ENCODE assay signal across 8 cellular contexts in the genomic region with DNA sequence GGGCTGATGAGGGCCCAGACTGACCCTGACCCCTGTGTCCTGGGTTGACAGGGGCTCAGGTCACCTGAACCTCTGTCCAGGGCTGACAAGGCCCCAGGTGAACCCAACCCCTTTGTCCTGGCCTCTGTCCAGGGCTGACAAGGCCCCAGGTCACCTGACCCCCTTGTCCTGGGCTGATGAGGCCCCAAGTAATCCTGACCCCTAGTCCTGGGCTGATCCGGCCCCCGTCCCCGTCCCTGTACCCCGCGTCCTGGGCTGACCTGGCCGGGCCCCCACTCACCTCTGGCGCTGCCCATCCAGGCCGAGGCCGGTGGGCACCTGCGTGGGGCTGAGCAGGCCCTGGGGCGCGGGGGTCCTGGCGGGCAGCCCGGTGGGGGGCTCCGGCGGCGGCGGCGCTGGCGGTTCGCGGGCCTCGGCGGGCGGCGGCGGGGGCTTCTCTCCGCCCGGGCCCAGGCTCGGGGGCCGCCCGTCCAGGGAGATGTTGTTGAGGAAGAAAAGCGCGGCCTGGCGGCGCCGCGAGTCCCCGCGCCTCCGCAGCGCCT. TPM values are rescaled to one million over a fixed set of nuclear protein-coding genes. Genes with fewer than 3 reads are reported as not detected.
DNase-seq lines count a peak whose midpoint lies in the region; ATAC-seq and TF ChIP-seq lines count a peak whose summit lies in the region.

No MANE protein-coding gene starts in this region.

- no peaks in the 10 kb centered on the region for H3K27me3 ChIP-seq in liver (ENCODE audit: control insufficient read depth in 4 of 4, insufficient read depth in 4 of 4, low read length in 3 of 4)

- H3K4me1 Mint-ChIP-seq in CD14-positive monocyte (peaks cover 34% of the 10 kb centered on the region), type B pancreatic cell (ENCODE audit: unreplicated experiment) (peaks cover 18% of the 10 kb centered on the region)
- peaks cover 20% of the 10 kb centered on the region for H3K4me1 Mint-ChIP-seq in activated naive CD8-positive, alpha-beta T cell treated with anti-CD3 and anti-CD28 coated beads for 36 hours

- H3K36me3 Mint-ChIP-seq in CD14-positive monocyte = peaks cover 4 to 11% of the 10 kb centered on the region in 2 donors
- H3K36me3 Mint-ChIP-seq in activated naive CD8-positive, alpha-beta T cell treated with anti-CD3 and anti-CD28 coated beads for 36 hours = no peaks in the 10 kb centered on the region
- no peaks in the 10 kb centered on the region for H3K36me3 Mint-ChIP-seq in type B pancreatic cell

- H3K9ac ChIP-seq in liver (ENCODE audit: low read depth in 1 of 2, low read length in 2 of 2) = no peak overlapping the region

- under 1% methylated on average over 42 of the region's 42 CpGs for WGBS in liver

- TF ChIP-seq RAD21 in liver (IDR thresholded peaks at IDR 0.05) = no peak

- peak overlapping the region in 4 of 7 donors; percentile 57 to 76 (median 68) for H3K27ac Mint-ChIP-seq in CD14-positive monocyte
- no peak overlapping the region for H3K27ac Mint-ChIP-seq in activated naive CD8-positive, alpha-beta T cell treated with anti-CD3 and anti-CD28 coated beads for 36 hours
- H3K27ac Mint-ChIP-seq in type B pancreatic cell = no peak overlapping the region

- H3K27me3 Mint-ChIP-seq in CD14-positive monocyte (ENCODE audit: low read depth in 3 of 3) (peaks cover 12 to 17% (median 13%) of the 10 kb centered on the region in 3 donors), type B pancreatic cell (no peaks in the 10 kb centered on the region)
- no peaks in the 10 kb centered on the region for H3K27me3 Mint-ChIP-seq in activated naive CD8-positive, alpha-beta T cell treated with anti-CD3 and anti-CD28 coated beads for 36 hours

- H3K9me3 Mint-ChIP-seq in CD14-positive monocyte = no peaks in the 10 kb centered on the region
- no peaks in the 10 kb centered on the region for H3K9me3 Mint-ChIP-seq in activated naive CD8-positive, alpha-beta T cell treated with anti-CD3 and anti-CD28 coated beads for 36 hours
- no peaks in the 10 kb centered on the region for H3K9me3 Mint-ChIP-seq in type B pancreatic cell

- peak overlapping the region; percentile 49 to 84 (median 69) for H3K4me3 ChIP-seq in liver (ENCODE audit: low read depth in 1 of 3, low read length in 3 of 3)

- H3K4me3 Mint-ChIP-seq in CD14-positive monocyte (peak overlapping the region; percentile 72 to 79), type B pancreatic cell (peak overlapping the region; percentile 85)
- peak overlapping the region; percentile 77 for H3K4me3 Mint-ChIP-seq in activated naive CD8-positive, alpha-beta T cell treated with anti-CD3 and anti-CD28 coated beads for 36 hours

- H3K9me3 ChIP-seq in liver (ENCODE audit: control insufficient read depth in 4 of 4, low read length in 3 of 4) = no peaks in the 10 kb centered on the region

- peak; percentile 10 for ATAC-seq in HG02588 (IDR thresholded peaks at IDR 0.05; ENCODE audit: unreplicated experiment)

- peaks cover 13 to 33% (median 20%) of the 10 kb centered on the region in 4 donors for H3K4me1 ChIP-seq in liver (ENCODE audit: control insufficient read depth in 4 of 4, insufficient read depth in 4 of 4, low read length in 3 of 4)

- intact Hi-C loops in CD14-positive monocyte (cut with micrococcal nuclease) = loop anchor here (2.0 to 10.0 kb wide), 5 partner anchors 20 to 391 kb away; a partner anchor contains a TSS

- no peak overlapping the region for H3K27ac ChIP-seq in liver (ENCODE audit: low read depth in 1 of 2, low read length in 2 of 2)

- DNase-seq in CD14-positive monocyte (ENCODE audit: low spot score) = no peak
- no peak for DNase-seq in activated naive CD8-positive, alpha-beta T cell treated with anti-CD3 and anti-CD28 coated beads for 36 hours
- DNase-seq in type B pancreatic cell (ENCODE audit: extremely low spot score, unreplicated experiment) = no peak
- DNase-seq in SIG-M5 (lab: John Stamatoyannopoulos, UW) = no peak
- no peak for DNase-seq in stimulated activated CD4-positive, alpha-beta T cell treated with anti-CD3 and anti-CD28 coated beads, Interleukin-12 subunit alpha, Interleukin-12 subunit beta, amount 100 ng/mL, for 4 hours
- no peak for DNase-seq in NCI-H226

- TF ChIP-seq CTCF in CD14-positive monocyte (IDR thresholded peaks at IDR 0.05) = no peak
- no peak for TF ChIP-seq CTCF in liver (IDR thresholded peaks at IDR 0.05; ENCODE audit: low read depth, low read length, missing input control)
- TF ChIP-seq CTCF in type B pancreatic cell (conservative IDR thresholded peaks at IDR 0.05) = no peak

- H3K36me3 ChIP-seq in liver (ENCODE audit: control insufficient read depth in 4 of 4, insufficient read depth in 3 of 4, low read depth in 1 of 4, low read length in 3 of 4) = no peaks in the 10 kb centered on the region

TF ChIP-seq in liver, 16 proteins besides CTCF, POLR2A, EP300 and RAD21:
- no peak for TF ChIP-seq YY1 (IDR thresholded peaks at IDR 0.05)
- TF ChIP-seq HNF4A (conservative IDR thresholded peaks at IDR 0.05) = peak in 1 of 2 donors; percentile 29
- peak in 1 of 2 donors; percentile 87 for TF ChIP-seq RXRA (IDR thresholded peaks at IDR 0.05)

RNA-seq across cellular contexts. Expression of a gene that starts 0.4 kb away (rescaled TPM):
- polyA plus RNA-seq in CD14-positive monocyte (under 1 TPM; 0.60 to 0.61 TPM), liver (1 to 10 TPM in 1 of 2 donors, under 1 TPM in 1; 0.92 to 2.0 TPM)
- 1 to 10 TPM; 4.9 to 5.3 TPM for total RNA-seq in activated naive CD8-positive, alpha-beta T cell treated with anti-CD3 and anti-CD28 coated beads for 36 hours
- total RNA-seq in liver (1 to 10 TPM; 2.0 to 3.2 TPM), type B pancreatic cell (ENCODE audit: low replicate concordance) (11.7 and 18.4 TPM in 2 replicates)

RNA-seq across cellular contexts. Expression of a gene that starts 19.8 kb away (rescaled TPM):
- polyA plus RNA-seq in CD14-positive monocyte = 100 to 1,000 TPM; 799 to 968 TPM
- total RNA-seq in activated naive CD8-positive, alpha-beta T cell treated with anti-CD3 and anti-CD28 coated beads for 36 hours = 1,000 to 10,000 TPM; 2,242 to 2,482 TPM
- total RNA-seq in liver = 100 to 1,000 TPM; 378 to 499 TPM
- polyA plus RNA-seq in liver = 1,000 to 10,000 TPM in 1 of 2 donors, 100 to 1,000 TPM in 1; 278 to 1,588 TPM
- total RNA-seq in type B pancreatic cell (ENCODE audit: low replicate concordance) = 1,432 and 1,737 TPM in 2 replicates

RNA-seq across cellular contexts. Expression of a gene that starts 20.6 kb away (rescaled TPM):
- polyA plus RNA-seq in CD14-positive monocyte (not detected), liver (not detected)
- not detected for total RNA-seq in activated naive CD8-positive, alpha-beta T cell treated with anti-CD3 and anti-CD28 coated beads for 36 hours
- total RNA-seq in liver (under 1 TPM; under 0.01 to 0.14 TPM), type B pancreatic cell (ENCODE audit: low replicate concordance) (7.3 and 17.9 TPM in 2 replicates)

RNA-seq across cellular contexts. Expression of a gene that starts 39.6 kb away (rescaled TPM):
- not detected for polyA plus RNA-seq in CD14-positive monocyte
- total RNA-seq in activated naive CD8-positive, alpha-beta T cell treated with anti-CD3 and anti-CD28 coated beads for 36 hours = under 1 TPM; 0.38 to 0.91 TPM
- 10 to 100 TPM in 1 of 2 donors, 1 to 10 TPM in 1; 3.6 to 40.2 TPM for total RNA-seq in liver
- polyA plus RNA-seq in liver = 10 to 100 TPM; 13.4 to 13.9 TPM
- 246 and 611 TPM in 2 replicates for total RNA-seq in type B pancreatic cell (ENCODE audit: low replicate concordance)

Comparison
In these comparisons a context has a peak if more than half of its experiments do, and no peak if none do; other contexts are left out.
1. H3K27ac Mint-ChIP-seq: peak in CD14-positive monocyte (4 of 7); none in activated naive CD8-positive, alpha-beta T cell treated with anti-CD3 and anti-CD28 coated beads for 36 hours (single experiment) and type B pancreatic cell (single experiment).
2. Peak in every context shown above with its lines, with median percentiles within 50 percentile points of each other: H3K4me3 Mint-ChIP-seq.